Comparison of ENCODE assay signal across 1 cellular context in the genomic region with DNA sequence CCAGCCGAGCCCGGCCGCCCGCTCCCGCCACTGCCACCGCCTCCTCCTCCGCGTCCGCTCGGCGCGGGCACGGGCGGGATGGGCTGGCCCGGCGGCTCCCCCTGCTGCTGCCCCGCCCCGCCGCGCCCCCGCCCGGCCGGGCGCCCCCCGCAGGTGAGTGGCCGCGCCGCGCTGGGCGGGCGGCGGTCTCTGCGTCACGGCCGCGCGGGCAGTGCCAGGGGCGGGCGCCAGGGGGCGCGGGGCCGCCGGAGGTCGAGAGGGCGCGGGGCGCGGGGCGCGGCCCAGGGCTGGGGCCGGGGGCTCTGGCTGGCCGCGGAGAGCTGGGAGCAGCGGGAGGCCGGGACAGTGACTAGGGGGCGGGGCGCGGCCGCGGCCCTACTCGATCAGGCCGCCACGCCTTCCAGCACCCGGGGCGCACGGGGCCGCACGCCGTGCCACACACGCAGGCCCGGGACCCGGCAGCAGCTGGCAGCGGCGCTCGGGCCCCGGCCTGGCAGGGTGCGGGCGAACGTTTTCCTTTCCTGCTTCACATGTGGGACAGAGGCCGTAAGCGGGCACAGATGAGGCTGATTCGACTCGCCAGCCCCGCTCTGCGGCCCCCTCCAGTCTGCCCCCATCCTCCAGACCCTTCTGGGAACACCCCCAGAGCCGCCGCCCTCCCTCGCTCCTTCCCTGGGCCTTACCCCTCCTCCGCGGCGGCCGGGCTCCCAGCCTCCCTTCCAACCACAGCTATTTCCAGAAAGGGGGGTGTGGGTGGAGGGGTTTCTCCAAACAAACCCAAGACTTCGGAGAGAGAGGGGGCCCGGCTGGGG.
TF ChIP-seq lines count a peak whose summit lies in the region.

No MANE protein-coding gene starts in this region.

TF ChIP-seq in K562, 482 proteins besides CTCF, POLR2A, EP300 and RAD21 (continued from another document):
- peak; percentile 86; the same call in 1 of the 2 replicates for TF ChIP-seq ZBTB7A (IDR thresholded peaks at IDR 0.05; ENCODE audit: borderline replicate concordance, control insufficient read depth, low read depth, low read length)
- TF ChIP-seq HNRNPL (IDR thresholded peaks at IDR 0.05; ENCODE audit: low read depth, low read length) = peak; percentile 91
- TF ChIP-seq, protein P1, sequence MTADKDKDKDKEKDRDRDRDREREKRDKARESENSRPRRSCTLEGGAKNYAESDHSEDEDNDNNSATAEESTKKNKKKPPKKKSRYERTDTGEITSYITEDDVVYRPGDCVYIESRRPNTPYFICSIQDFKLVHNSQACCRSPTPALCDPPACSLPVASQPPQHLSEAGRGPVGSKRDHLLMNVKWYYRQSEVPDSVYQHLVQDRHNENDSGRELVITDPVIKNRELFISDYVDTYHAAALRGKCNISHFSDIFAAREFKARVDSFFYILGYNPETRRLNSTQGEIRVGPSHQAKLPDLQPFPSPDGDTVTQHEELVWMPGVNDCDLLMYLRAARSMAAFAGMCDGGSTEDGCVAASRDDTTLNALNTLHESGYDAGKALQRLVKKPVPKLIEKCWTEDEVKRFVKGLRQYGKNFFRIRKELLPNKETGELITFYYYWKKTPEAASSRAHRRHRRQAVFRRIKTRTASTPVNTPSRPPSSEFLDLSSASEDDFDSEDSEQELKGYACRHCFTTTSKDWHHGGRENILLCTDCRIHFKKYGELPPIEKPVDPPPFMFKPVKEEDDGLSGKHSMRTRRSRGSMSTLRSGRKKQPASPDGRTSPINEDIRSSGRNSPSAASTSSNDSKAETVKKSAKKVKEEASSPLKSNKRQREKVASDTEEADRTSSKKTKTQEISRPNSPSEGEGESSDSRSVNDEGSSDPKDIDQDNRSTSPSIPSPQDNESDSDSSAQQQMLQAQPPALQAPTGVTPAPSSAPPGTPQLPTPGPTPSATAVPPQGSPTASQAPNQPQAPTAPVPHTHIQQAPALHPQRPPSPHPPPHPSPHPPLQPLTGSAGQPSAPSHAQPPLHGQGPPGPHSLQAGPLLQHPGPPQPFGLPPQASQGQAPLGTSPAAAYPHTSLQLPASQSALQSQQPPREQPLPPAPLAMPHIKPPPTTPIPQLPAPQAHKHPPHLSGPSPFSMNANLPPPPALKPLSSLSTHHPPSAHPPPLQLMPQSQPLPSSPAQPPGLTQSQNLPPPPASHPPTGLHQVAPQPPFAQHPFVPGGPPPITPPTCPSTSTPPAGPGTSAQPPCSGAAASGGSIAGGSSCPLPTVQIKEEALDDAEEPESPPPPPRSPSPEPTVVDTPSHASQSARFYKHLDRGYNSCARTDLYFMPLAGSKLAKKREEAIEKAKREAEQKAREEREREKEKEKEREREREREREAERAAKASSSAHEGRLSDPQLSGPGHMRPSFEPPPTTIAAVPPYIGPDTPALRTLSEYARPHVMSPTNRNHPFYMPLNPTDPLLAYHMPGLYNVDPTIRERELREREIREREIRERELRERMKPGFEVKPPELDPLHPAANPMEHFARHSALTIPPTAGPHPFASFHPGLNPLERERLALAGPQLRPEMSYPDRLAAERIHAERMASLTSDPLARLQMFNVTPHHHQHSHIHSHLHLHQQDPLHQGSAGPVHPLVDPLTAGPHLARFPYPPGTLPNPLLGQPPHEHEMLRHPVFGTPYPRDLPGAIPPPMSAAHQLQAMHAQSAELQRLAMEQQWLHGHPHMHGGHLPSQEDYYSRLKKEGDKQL (CRISPR knock-in tag; IDR thresholded peaks at IDR 0.05; ENCODE audit: borderline replicate concordance) = no peak
- TF ChIP-seq ZNF76 (CRISPR knock-in tag; IDR thresholded peaks at IDR 0.05; ENCODE audit: borderline replicate concordance) = no peak
- TF ChIP-seq CBFA2T3 (IDR thresholded peaks at IDR 0.05) = no peak
- no peak for TF ChIP-seq SOX6 (IDR thresholded peaks at IDR 0.05)
- TF ChIP-seq ZNF79 (CRISPR knock-in tag; IDR thresholded peaks at IDR 0.05; ENCODE audit: low read depth) = no peak
- peak; percentile 37; the same call in 1 of the 2 replicates for TF ChIP-seq ZNF589 (CRISPR knock-in tag; IDR thresholded peaks at IDR 0.05; ENCODE audit: low read depth)
- TF ChIP-seq PHTF2 (CRISPR knock-in tag; IDR thresholded peaks at IDR 0.05) = no peak
- TF ChIP-seq, protein P2, sequence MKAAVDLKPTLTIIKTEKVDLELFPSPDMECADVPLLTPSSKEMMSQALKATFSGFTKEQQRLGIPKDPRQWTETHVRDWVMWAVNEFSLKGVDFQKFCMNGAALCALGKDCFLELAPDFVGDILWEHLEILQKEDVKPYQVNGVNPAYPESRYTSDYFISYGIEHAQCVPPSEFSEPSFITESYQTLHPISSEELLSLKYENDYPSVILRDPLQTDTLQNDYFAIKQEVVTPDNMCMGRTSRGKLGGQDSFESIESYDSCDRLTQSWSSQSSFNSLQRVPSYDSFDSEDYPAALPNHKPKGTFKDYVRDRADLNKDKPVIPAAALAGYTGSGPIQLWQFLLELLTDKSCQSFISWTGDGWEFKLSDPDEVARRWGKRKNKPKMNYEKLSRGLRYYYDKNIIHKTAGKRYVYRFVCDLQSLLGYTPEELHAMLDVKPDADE (conservative IDR thresholded peaks at IDR 0.05; ENCODE audit: control insufficient read depth, low read depth, low read length) = no peak
